In the genomic region with DNA sequence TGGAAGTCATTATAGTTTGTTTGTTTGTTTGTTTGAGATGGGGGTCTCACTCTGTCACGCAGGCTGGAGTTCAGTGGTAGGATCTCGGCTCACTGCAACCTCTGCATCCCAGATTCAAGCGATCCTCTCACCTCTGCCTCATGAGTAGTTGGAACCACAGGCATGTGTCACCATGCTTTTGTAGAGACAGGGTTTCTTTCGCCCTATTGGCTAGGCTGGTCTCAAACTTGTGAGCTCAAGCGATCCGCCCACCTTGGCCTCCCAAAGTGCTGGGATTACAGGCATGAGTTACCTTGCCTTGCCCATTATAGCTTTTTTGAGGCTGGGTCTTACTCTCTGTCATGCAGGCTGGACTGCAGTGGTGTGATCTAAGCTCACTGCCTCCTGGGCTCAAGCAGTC, we compare ENCODE assay signal across 1 cellular context.
TF ChIP-seq lines count a peak whose summit lies in the region.

No MANE protein-coding gene starts in this region.

TF ChIP-seq in WTC11, 78 proteins besides CTCF, POLR2A, EP300 and RAD21 (continued from another document):
- no peak for TF ChIP-seq ZSCAN18 (CRISPR knock-in tag; IDR thresholded peaks at IDR 0.05)
- TF ChIP-seq TP53 (CRISPR knock-in tag; IDR thresholded peaks at IDR 0.05) = no peak
- no peak for TF ChIP-seq ATF2 (CRISPR knock-in tag; IDR thresholded peaks at IDR 0.05; ENCODE audit: borderline replicate concordance, low read depth)
- no peak for TF ChIP-seq ZNF512 (CRISPR knock-in tag; IDR thresholded peaks at IDR 0.05; ENCODE audit: borderline replicate concordance)
- no peak for TF ChIP-seq ZNF138 (CRISPR knock-in tag; conservative IDR thresholded peaks at IDR 0.05)
- TF ChIP-seq, protein P1, sequence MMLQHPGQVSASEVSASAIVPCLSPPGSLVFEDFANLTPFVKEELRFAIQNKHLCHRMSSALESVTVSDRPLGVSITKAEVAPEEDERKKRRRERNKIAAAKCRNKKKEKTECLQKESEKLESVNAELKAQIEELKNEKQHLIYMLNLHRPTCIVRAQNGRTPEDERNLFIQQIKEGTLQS (CRISPR knock-in tag; conservative IDR thresholded peaks at IDR 0.05) = no peak
- no peak for TF ChIP-seq NR1H2 (CRISPR knock-in tag; IDR thresholded peaks at IDR 0.05)
- TF ChIP-seq SMAD3 (CRISPR knock-in tag; IDR thresholded peaks at IDR 0.05; ENCODE audit: borderline replicate concordance) = no peak
- no peak for TF ChIP-seq NFATC4 (CRISPR knock-in tag; IDR thresholded peaks at IDR 0.05)
